Comparison of ENCODE assay signal across 9 cellular contexts in genomic region chr17:39675390-39676082, GRCh38. TPM values are rescaled to one million over a fixed set of nuclear protein-coding genes. Genes with fewer than 3 reads are reported as not detected.
DNase-seq lines count a peak whose midpoint lies in the region; ATAC-seq and TF ChIP-seq lines count a peak whose summit lies in the region.
"Had no signal": no experiment of that assay in that cellular context is flagged by ENCODE, and none has a peak within 500 bp of the region (broad histone marks: within the 10 kb centered on the region; RNA-seq: fewer than 3 reads in every experiment).

No MANE protein-coding gene starts in this region.

- H3K27me3 Mint-ChIP-seq in MCF 10A (ENCODE audit: insufficient read depth, unreplicated experiment) (peaks cover 6% of the 10 kb centered on the region), type B pancreatic cell (peaks cover 3% of the 10 kb centered on the region)

- H3K27me3 ChIP-seq in breast epithelium (no peaks in the 10 kb centered on the region), ascending aorta (no peaks in the 10 kb centered on the region), muscle layer of duodenum (ENCODE audit: low read depth, low read length) (peaks cover 11% of the 10 kb centered on the region)

- no peak for TF ChIP-seq POLR2A in breast epithelium (IDR thresholded peaks at IDR 0.05)

- intact Hi-C loops in breast epithelium (cut with DNase I; ENCODE audit: low total_unique reads): no loop called here
- intact Hi-C loops in MCF 10A (cut with micrococcal nuclease): no loop called here
- intact Hi-C loops in ascending aorta (cut with DNase I): no loop called here

- ATAC-seq in GM18909 (IDR thresholded peaks at IDR 0.05; ENCODE audit: poor library complexity, unreplicated experiment): no peak
- no peak for ATAC-seq in GM19452 (IDR thresholded peaks at IDR 0.05; ENCODE audit: unreplicated experiment)

- CTCF ChIA-PET in MCF 10A (lab: Yijun Ruan, JAX): interaction anchor here (1.0 to 1.6 kb wide), 2 partner anchors 21 to 42 kb away, joined by 4 to 5 read pairs; no protein-coding TSS in a partner anchor

- H3K36me3 Mint-ChIP-seq in MCF 10A (ENCODE audit: insufficient read depth, unreplicated experiment) (peaks cover 4% of the 10 kb centered on the region), type B pancreatic cell (no peaks in the 10 kb centered on the region)

- H3K9me3 ChIP-seq in breast epithelium (no peaks in the 10 kb centered on the region), ascending aorta (no peaks in the 10 kb centered on the region), muscle layer of duodenum (ENCODE audit: control insufficient read depth in 1 of 2, low read length in 2 of 2) (no peaks in the 10 kb centered on the region)

- H3K27ac ChIP-seq in breast epithelium (peak overlapping the region; percentile 87 to 91), ascending aorta (peak overlapping the region; percentile 90 to 95), muscle layer of duodenum (ENCODE audit: low read length) (peak overlapping the region; percentile 31)

- H3K4me3 Mint-ChIP-seq in MCF 10A (ENCODE audit: unreplicated experiment) (no peak overlapping the region), type B pancreatic cell (peak overlapping the region; percentile 74)
- H3K4me3 Mint-ChIP-seq: activated T-cell treated with anti-CD3 and anti-CD28 coated beads, Interleukin-2, amount 50 U/mL, for 4 hours had no signal

- no peaks in the 10 kb centered on the region for H3K36me3 ChIP-seq in breast epithelium
- no peaks in the 10 kb centered on the region for H3K36me3 ChIP-seq in ascending aorta
- peaks cover 0 to 10% of the 10 kb centered on the region in 2 donors for H3K36me3 ChIP-seq in muscle layer of duodenum (ENCODE audit: control insufficient read depth in 1 of 2, insufficient read depth in 2 of 2, low read length in 2 of 2)

- POLR2A ChIA-PET in MCF 10A (lab: Yijun Ruan, JAX): no interaction called here

- TF ChIP-seq CTCF in breast epithelium (IDR thresholded peaks at IDR 0.05) (no peak), MCF 10A (IDR thresholded peaks at IDR 0.05; ENCODE audit: unreplicated experiment) (no peak), ascending aorta (IDR thresholded peaks at IDR 0.05) (no peak), type B pancreatic cell (conservative IDR thresholded peaks at IDR 0.05) (no peak)

- H3K9me3 Mint-ChIP-seq in MCF 10A (ENCODE audit: unreplicated experiment): no peaks in the 10 kb centered on the region
- no peaks in the 10 kb centered on the region for H3K9me3 Mint-ChIP-seq in type B pancreatic cell
- H3K9me3 Mint-ChIP-seq: activated T-cell treated with anti-CD3 and anti-CD28 coated beads, Interleukin-2, amount 50 U/mL, for 4 hours had no signal

- no peak for DNase-seq in breast epithelium (ENCODE audit: low spot score in 2 of 2)
- DNase-seq in MCF 10A (ENCODE audit: unreplicated experiment): no peak
- DNase-seq in ascending aorta (ENCODE audit: low spot score in 2 of 2): no peak
- DNase-seq in type B pancreatic cell (ENCODE audit: extremely low spot score, unreplicated experiment): no peak
- DNase-seq in GM03348 (ENCODE audit: low spot score): no peak
- DNase-seq: activated T-cell treated with anti-CD3 and anti-CD28 coated beads, Interleukin-2, amount 50 U/mL, for 4 hours had no signal

- no peak overlapping the region for H3K27ac Mint-ChIP-seq in MCF 10A (ENCODE audit: low read depth, unreplicated experiment)
- peak overlapping the region; percentile 96 for H3K27ac Mint-ChIP-seq in type B pancreatic cell

- peaks cover 10 to 16% of the 10 kb centered on the region in 2 donors for H3K4me1 ChIP-seq in breast epithelium
- H3K4me1 ChIP-seq in ascending aorta: peaks cover 23 to 49% of the 10 kb centered on the region in 2 donors
- peaks cover 11 to 14% of the 10 kb centered on the region in 2 donors for H3K4me1 ChIP-seq in muscle layer of duodenum (ENCODE audit: control insufficient read depth in 1 of 2, insufficient read depth in 2 of 2, low read length in 2 of 2)

- BruUV-seq in MCF 10A (replicated peaks; lab: Mats Ljungman, UMichigan): no TSS peak

- H3K4me1 Mint-ChIP-seq in MCF 10A (ENCODE audit: insufficient read depth, unreplicated experiment) (peaks cover 4% of the 10 kb centered on the region), type B pancreatic cell (ENCODE audit: unreplicated experiment) (peaks cover 10% of the 10 kb centered on the region)

- H3K4me3 ChIP-seq in breast epithelium (peak overlapping the region in 1 of 3 donors; percentile 15), ascending aorta (no peak overlapping the region), muscle layer of duodenum (ENCODE audit: low read depth in 1 of 2, low read length in 2 of 2) (no peak overlapping the region)

RNA-seq across cellular contexts. Expression of gene PNMT, which starts 7.3 kb away (rescaled TPM):
- total RNA-seq in breast epithelium (1 to 10 TPM; 1.6 to 9.5 (median 5.1) TPM), MCF 10A (2022) (not detected in 2 replicates), ascending aorta (5.1 TPM), type B pancreatic cell (ENCODE audit: low replicate concordance) (3.3 and 5.4 TPM in 2 replicates)
- total RNA-seq: activated T-cell treated with anti-CD3 and anti-CD28 coated beads, Interleukin-2, amount 50 U/mL, for 4 hours had no signal

RNA-seq across cellular contexts. Expression of gene TCAP, which starts 10.4 kb away (rescaled TPM):
- under 1 TPM; 0.48 to 0.73 (median 0.66) TPM for total RNA-seq in breast epithelium
- total RNA-seq in MCF 10A (2022): 0.37 and 0.71 TPM in 2 replicates
- total RNA-seq in ascending aorta: not detected
- total RNA-seq in type B pancreatic cell (ENCODE audit: low replicate concordance): 1.5 and 2.4 TPM in 2 replicates

RNA-seq across cellular contexts. Expression of gene PGAP3, which starts 12.3 kb away (rescaled TPM):
- total RNA-seq in breast epithelium (10 to 100 TPM; 11.7 to 23.7 (median 21.6) TPM), MCF 10A (2022) (10.0 and 13.2 TPM in 2 replicates), ascending aorta (29.5 TPM), type B pancreatic cell (ENCODE audit: low replicate concordance) (23.5 and 31.5 TPM in 2 replicates)

RNA-seq across cellular contexts. Expression of gene ERBB2, which starts 24.3 kb away (rescaled TPM):
- total RNA-seq in breast epithelium (100 to 1,000 TPM in 1 of 3 donors, 10 to 100 TPM in 2; 13.1 to 118 (median 59.0) TPM), MCF 10A (2022) (33.3 and 33.7 TPM in 2 replicates), ascending aorta (124 TPM), type B pancreatic cell (ENCODE audit: low replicate concordance) (123 and 230 TPM in 2 replicates)

RNA-seq across cellular contexts. Expression of gene STARD3, which starts 38.6 kb away (rescaled TPM):
- total RNA-seq in breast epithelium: 10 to 100 TPM; 37.0 to 43.9 (median 42.0) TPM
- total RNA-seq in MCF 10A (2022): 30.1 and 31.1 TPM in 2 replicates
- 87.6 TPM for total RNA-seq in ascending aorta
- total RNA-seq in type B pancreatic cell (ENCODE audit: low replicate concordance): 52.0 and 62.0 TPM in 2 replicates

Comparison
In these comparisons a context has a peak if more than half of its experiments do, and no peak if none do; other contexts are left out.
1. H3K27ac ChIP-seq: peak in every context shown above with its lines; median percentile 92 in ascending aorta; 89 in breast epithelium; 31 in muscle layer of duodenum.